In genomic region chr5:143341807-143342570, GRCh38 we compare ENCODE assay signal across 9 cellular contexts.
DNase-seq lines count a peak whose midpoint lies in the region; ATAC-seq lines count a peak whose summit lies in the region.
"Had no signal": no experiment of that assay in that cellular context is flagged by ENCODE, and none has a peak within 500 bp of the region (broad histone marks: within the 10 kb centered on the region; RNA-seq: fewer than 3 reads in every experiment).

No MANE protein-coding gene starts in this region.

- peaks cover 38% of the 10 kb centered on the region for H3K36me3 Mint-ChIP-seq in activated T-helper 2 cell treated with anti-CD3 and anti-CD28 coated beads, Interferon-gamma antibody, Interleukin-2, Interleukin-4, amounts not matched to agents 10 μg/mL and 5 μg/mL and 100 μg/mL, durations not matched to agents 14 hours and 24 hours and 36 hours (ENCODE audit: low read depth)

- H3K4me3 Mint-ChIP-seq in activated T-helper 2 cell treated with anti-CD3 and anti-CD28 coated beads, Interferon-gamma antibody, Interleukin-2, Interleukin-4, amounts not matched to agents 10 μg/mL and 5 μg/mL and 100 μg/mL, durations not matched to agents 14 hours and 24 hours and 36 hours (ENCODE audit: low read depth), result no peak overlapping the region

- no peak for DNase-seq in Right ventricle myocardium inferior (ENCODE audit: missing footprints)
- no peak for DNase-seq in cardiac septum (ENCODE audit: low spot score)
- no peak for DNase-seq in activated T-helper 2 cell treated with anti-CD3 and anti-CD28 coated beads, Interferon-gamma antibody, Interleukin-2, Interleukin-4, amounts not matched to agents 10 μg/mL and 5 μg/mL and 100 μg/mL, durations not matched to agents 14 hours and 24 hours and 36 hours (ENCODE audit: low spot score)
- no peak for DNase-seq in left ventricle myocardium superior
- no peak for DNase-seq in NCI-H82 treated with DMSO at 0.1 percent for 48 hours (lab: John Stamatoyannopoulos, UW; ENCODE audit: unreplicated experiment)
- DNase-seq in UCSD-AML1 (lab: John Stamatoyannopoulos, UW; ENCODE audit: unreplicated experiment), result no peak
- no peak for DNase-seq in DMS79 treated with DMSO at 0.1 percent for 48 hours (lab: John Stamatoyannopoulos, UW)
- DNase-seq: NCI-H1930 had no signal

- peak overlapping the region; percentile 28 for H3K27ac Mint-ChIP-seq in activated T-helper 2 cell treated with anti-CD3 and anti-CD28 coated beads, Interferon-gamma antibody, Interleukin-2, Interleukin-4, amounts not matched to agents 10 μg/mL and 5 μg/mL and 100 μg/mL, durations not matched to agents 14 hours and 24 hours and 36 hours

- H3K27me3 Mint-ChIP-seq in activated T-helper 2 cell treated with anti-CD3 and anti-CD28 coated beads, Interferon-gamma antibody, Interleukin-2, Interleukin-4, amounts not matched to agents 10 μg/mL and 5 μg/mL and 100 μg/mL, durations not matched to agents 14 hours and 24 hours and 36 hours (ENCODE audit: low read depth), result no peaks in the 10 kb centered on the region

- ATAC-seq in Right ventricle myocardium inferior (peak; percentile 29), left ventricle myocardium superior (peak; percentile 48), GM18867 (IDR thresholded peaks at IDR 0.05; ENCODE audit: unreplicated experiment) (no peak)

- intact Hi-C loops in Right ventricle myocardium inferior (cut with DNase I) (loop anchor here (10.0 kb wide), 1 partner anchor 53 kb away; no protein-coding TSS in a partner anchor), cardiac septum (cut with DNase I) (loop anchor here (10.0 kb wide), 1 partner anchor 53 kb away; no protein-coding TSS in a partner anchor), left ventricle myocardium superior (cut with micrococcal nuclease) (no loop called here)
- intact Hi-C loops in activated T-helper 2 cell treated with anti-CD3 and anti-CD28 coated beads, Interferon-gamma antibody, Interleukin-2, Interleukin-4, amounts not matched to agents 10 μg/mL and 5 μg/mL and 100 μg/mL, durations not matched to agents 14 hours and 24 hours and 36 hours (cut with micrococcal nuclease), result no loop called here

- peaks cover 3% of the 10 kb centered on the region for H3K9me3 Mint-ChIP-seq in activated T-helper 2 cell treated with anti-CD3 and anti-CD28 coated beads, Interferon-gamma antibody, Interleukin-2, Interleukin-4, amounts not matched to agents 10 μg/mL and 5 μg/mL and 100 μg/mL, durations not matched to agents 14 hours and 24 hours and 36 hours

- peaks cover 25% of the 10 kb centered on the region for H3K4me1 Mint-ChIP-seq in activated T-helper 2 cell treated with anti-CD3 and anti-CD28 coated beads, Interferon-gamma antibody, Interleukin-2, Interleukin-4, amounts not matched to agents 10 μg/mL and 5 μg/mL and 100 μg/mL, durations not matched to agents 14 hours and 24 hours and 36 hours (ENCODE audit: low read depth)

Comparison
In these comparisons a context has a peak if more than half of its experiments do, and no peak if none do; other contexts are left out.
1. intact Hi-C loops: an anchor here in Right ventricle myocardium inferior (10.0 kb wide) and cardiac septum (10.0 kb wide); none called in activated T-helper 2 cell treated with anti-CD3 and anti-CD28 coated beads, Interferon-gamma antibody, Interleukin-2, Interleukin-4, amounts not matched to agents 10 μg/mL and 5 μg/mL and 100 μg/mL, durations not matched to agents 14 hours and 24 hours and 36 hours and left ventricle myocardium superior.